Comparison of ENCODE assay signal across 17 cellular contexts in the genomic region with DNA sequence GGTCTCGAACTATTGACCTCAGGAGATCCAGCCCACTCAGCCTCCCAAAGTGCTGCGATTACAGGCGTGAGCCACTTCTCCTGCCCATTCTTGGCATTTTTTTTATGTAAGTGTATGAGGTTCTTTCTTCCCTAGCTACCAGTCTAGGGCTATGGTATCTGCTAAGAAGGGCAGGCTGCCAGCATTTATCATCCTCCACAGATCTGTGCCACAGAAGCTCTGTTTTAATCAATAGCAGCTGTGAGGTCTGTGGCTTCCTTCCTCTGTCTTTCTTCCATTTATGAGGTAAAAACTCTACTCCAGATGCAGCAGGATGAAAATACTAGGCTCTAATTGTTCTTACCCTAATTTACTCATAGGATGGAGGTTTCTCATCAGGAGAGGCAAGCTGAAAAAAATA.
"Had no signal": no experiment of that assay in that cellular context is flagged by ENCODE, and none has a peak within 500 bp of the region (broad histone marks: within the 10 kb centered on the region; RNA-seq: fewer than 3 reads in every experiment).

No MANE protein-coding gene starts in this region.

- H3K4me3 Mint-ChIP-seq: activated CD4-positive, alpha-beta memory T cell treated with anti-CD3 and anti-CD28 coated beads for 36 hours; activated naive CD8-positive, alpha-beta T cell; activated T-cell treated with anti-CD3 and anti-CD28 coated beads, Interleukin-2, amount 50 U/mL, for 4 hours; endodermal cell; memory B cell; natural killer cell treated with Interleukin-12 subunit alpha and Interleukin-12 subunit beta and Interleukin-15 and Interleukin-18, amount 100 ng/mL, for 72 hours; stimulated activated effector memory CD8-positive, alpha-beta T cell treated with anti-CD3 and anti-CD28 coated beads, Interleukin-12 subunit alpha, Interleukin-12 subunit beta, amount 100 ng/mL, for 72 hours; T-helper 17 cell had no signal

- H3K4me3 ChIP-seq: heart left ventricle, tibial artery had no signal

- H3K36me3 ChIP-seq: heart left ventricle, tibial artery had no signal

- ATAC-seq: activated T-cell treated with anti-CD3 and anti-CD28 coated beads, Interleukin-2, amount 50 U/mL, for 4 hours; heart left ventricle; left lobe of liver; natural killer cell treated with Interleukin-12 subunit alpha and Interleukin-12 subunit beta and Interleukin-15 and Interleukin-18, amount 100 ng/mL, for 72 hours; right cardiac atrium; stimulated activated effector memory CD8-positive, alpha-beta T cell treated with anti-CD3 and anti-CD28 coated beads, Interleukin-12 subunit alpha, Interleukin-12 subunit beta, amount 100 ng/mL, for 72 hours; T-helper 17 cell had no signal

- H3K27ac Mint-ChIP-seq: activated CD4-positive, alpha-beta memory T cell treated with anti-CD3 and anti-CD28 coated beads for 36 hours; activated naive CD8-positive, alpha-beta T cell; endodermal cell; memory B cell; natural killer cell treated with Interleukin-12 subunit alpha and Interleukin-12 subunit beta and Interleukin-15 and Interleukin-18, amount 100 ng/mL, for 72 hours; progenitor cell of endocrine pancreas; stimulated activated effector memory CD8-positive, alpha-beta T cell treated with anti-CD3 and anti-CD28 coated beads, Interleukin-12 subunit alpha, Interleukin-12 subunit beta, amount 100 ng/mL, for 72 hours; T-helper 17 cell had no signal

- H3K9me3 Mint-ChIP-seq: endodermal cell had no signal

- H3K27ac ChIP-seq: heart left ventricle, tibial artery had no signal

- H3K27me3 Mint-ChIP-seq: activated CD4-positive, alpha-beta memory T cell treated with anti-CD3 and anti-CD28 coated beads for 36 hours; activated naive CD8-positive, alpha-beta T cell; memory B cell; natural killer cell treated with Interleukin-12 subunit alpha and Interleukin-12 subunit beta and Interleukin-15 and Interleukin-18, amount 100 ng/mL, for 72 hours; T-helper 17 cell had no signal

- H3K9me3 ChIP-seq: tibial artery had no signal

- H3K36me3 Mint-ChIP-seq: activated CD4-positive, alpha-beta memory T cell treated with anti-CD3 and anti-CD28 coated beads for 36 hours; activated naive CD8-positive, alpha-beta T cell; memory B cell; natural killer cell treated with Interleukin-12 subunit alpha and Interleukin-12 subunit beta and Interleukin-15 and Interleukin-18, amount 100 ng/mL, for 72 hours; stimulated activated effector memory CD8-positive, alpha-beta T cell treated with anti-CD3 and anti-CD28 coated beads, Interleukin-12 subunit alpha, Interleukin-12 subunit beta, amount 100 ng/mL, for 72 hours had no signal

- H3K4me1 Mint-ChIP-seq: endodermal cell; memory B cell; stimulated activated effector memory CD8-positive, alpha-beta T cell treated with anti-CD3 and anti-CD28 coated beads, Interleukin-12 subunit alpha, Interleukin-12 subunit beta, amount 100 ng/mL, for 72 hours; T-helper 17 cell had no signal

- DNase-seq: activated CD4-positive, alpha-beta memory T cell treated with anti-CD3 and anti-CD28 coated beads for 36 hours; activated CD4-positive, alpha-beta T cell treated with anti-CD3 and anti-CD28 coated beads for 1 hour; activated effector memory CD4-positive, alpha-beta T cell treated with anti-CD3 and anti-CD28 coated beads, Interleukin-2, amount 50 U/mL, for 16 hours; activated T-cell treated with anti-CD3 and anti-CD28 coated beads, Interleukin-2, amount 50 U/mL, for 4 hours; endodermal cell; heart left ventricle; islet precursor cell; nucleus accumbens; right cardiac atrium; T-helper 17 cell; tibial artery had no signal
